Comparison of ENCODE assay signal across 8 cellular contexts in genomic region chr19:2982983-2983350, GRCh38. TPM values are rescaled to one million over a fixed set of nuclear protein-coding genes. Genes with fewer than 3 reads are reported as not detected.
DNase-seq lines count a peak whose midpoint lies in the region; ATAC-seq and TF ChIP-seq lines count a peak whose summit lies in the region.

No MANE protein-coding gene starts in this region.

- no peak overlapping the region for H4K91ac ChIP-seq in IMR-90 (ENCODE audit: insufficient read depth, low read depth, low read length)

- H3K4me1 ChIP-seq in IMR-90 (ENCODE audit: control insufficient read depth, insufficient read depth, low read length), result peaks cover 10% of the 10 kb centered on the region; the same call in 1 of the 2 replicates
- peaks cover 32% of the 10 kb centered on the region for H3K4me1 ChIP-seq in left ventricle myocardium inferior
- no peaks in the 10 kb centered on the region for H3K4me1 ChIP-seq in CD8-positive, alpha-beta T cell (ENCODE audit: insufficient read depth, low read length)

- no peak overlapping the region for H3K27ac Mint-ChIP-seq in activated B cell treated with CpG ODN at 0.5 μM for 24 hours
- no peak overlapping the region for H3K27ac Mint-ChIP-seq in activated naive CD8-positive, alpha-beta T cell treated with anti-CD3 and anti-CD28 coated beads, Interleukin-2, amount 50 U/mL, for 24 hours
- H3K27ac Mint-ChIP-seq in CD8-positive, alpha-beta T cell, result no peak overlapping the region

- no peak overlapping the region; the same call in 1 of the 2 replicates for H3K4me2 ChIP-seq in IMR-90 (ENCODE audit: low read depth, low read length)

- dilution Hi-C loops in IMR-90 (cut with HindIII; ENCODE audit: low sequenced_read_pairs, unreplicated experiment), result no loop called here

- H3K27ac ChIP-seq in IMR-90 (ENCODE audit: insufficient read depth, low read length) (peak overlapping the region; percentile 22; the same call in 1 of the 2 replicates), left ventricle myocardium inferior (replicated peaks) (peak overlapping the region; percentile 77), skin epidermis (peak overlapping the region in 18 of 21 experiments; percentile 3 to 81 (median 62))
- no peak overlapping the region for H3K27ac ChIP-seq in CD8-positive, alpha-beta T cell (ENCODE audit: low read depth, low read length)

- no peaks in the 10 kb centered on the region for H3K9me1 ChIP-seq in IMR-90 (ENCODE audit: insufficient read depth, low read length)

- no peaks in the 10 kb centered on the region for H4K20me1 ChIP-seq in IMR-90 (ENCODE audit: insufficient read depth, low read length)

- 20% methylated on average over 3 of the region's 10 CpGs; no CpG with 5 or more reads in 1 of the 2 experiments for WGBS in IMR-90 (ENCODE audit: extremely low coverage in 2 of 2, insufficient read length in 1 of 2), 2 experiments

- POLR2A ChIA-PET in IMR-90 (lab: Charles Lee; ENCODE audit: unreplicated experiment) (no interaction called here), activated B cell treated with CpG ODN at 0.5 μM for 24 hours (lab: Charles Lee) (no interaction called here)
- POLR2A ChIA-PET in CD8-positive, alpha-beta T cell (lab: Charles Lee), result no interaction called here

- intact Hi-C loops in IMR-90 (cut with micrococcal nuclease), result no loop called here
- intact Hi-C loops in activated B cell treated with CpG ODN at 0.5 μM for 24 hours (cut with micrococcal nuclease), result no loop called here
- intact Hi-C loops in left ventricle myocardium inferior (cut with micrococcal nuclease), result no loop called here
- intact Hi-C loops in CD8-positive, alpha-beta T cell (cut with DNase I, micrococcal nuclease), result no loop called here

- H3K56ac ChIP-seq in IMR-90 (ENCODE audit: extremely low read depth, insufficient read depth, low read length), result no peak overlapping the region

- no peaks in the 10 kb centered on the region for H3K9me3 ChIP-seq in IMR-90 (ENCODE audit: control insufficient read depth, insufficient read depth, low read length)
- H3K9me3 ChIP-seq in left ventricle myocardium inferior (replicated peaks), result no peaks in the 10 kb centered on the region
- no peaks in the 10 kb centered on the region for H3K9me3 ChIP-seq in CD8-positive, alpha-beta T cell (ENCODE audit: low read length)

- H2BK15ac ChIP-seq in IMR-90 (ENCODE audit: low read depth, low read length), result no peak overlapping the region; the same call in 2 of the 3 replicates

- ATAC-seq in IMR-90 (ENCODE audit: low read depth) (peak; percentile 68), activated B cell treated with CpG ODN at 0.5 μM for 24 hours (ENCODE audit: low read depth) (no peak)
- no peak for ATAC-seq in activated naive CD8-positive, alpha-beta T cell treated with anti-CD3 and anti-CD28 coated beads, Interleukin-2, amount 50 U/mL, for 24 hours
- no peak for ATAC-seq in CD8-positive, alpha-beta T cell

- H3K36me3 Mint-ChIP-seq in activated B cell treated with CpG ODN at 0.5 μM for 24 hours (ENCODE audit: low read depth), result no peaks in the 10 kb centered on the region
- no peaks in the 10 kb centered on the region for H3K36me3 Mint-ChIP-seq in activated naive CD8-positive, alpha-beta T cell treated with anti-CD3 and anti-CD28 coated beads, Interleukin-2, amount 50 U/mL, for 24 hours (ENCODE audit: low read depth)
- H3K36me3 Mint-ChIP-seq in CD8-positive, alpha-beta T cell, result no peaks in the 10 kb centered on the region

- in situ Hi-C loops in IMR-90 (cut with MboI; ENCODE audit: low sequenced_read_pairs), result no loop called here

- TF ChIP-seq RAD21 in IMR-90 (IDR thresholded peaks at IDR 0.05; ENCODE audit: low read length), result no peak

- peak overlapping the region; percentile 39; the same call in 1 of the 2 replicates for H2AK5ac ChIP-seq in IMR-90 (ENCODE audit: low read depth, low read length)

- H3K9me3 Mint-ChIP-seq in activated B cell treated with CpG ODN at 0.5 μM for 24 hours, result no peaks in the 10 kb centered on the region
- no peaks in the 10 kb centered on the region for H3K9me3 Mint-ChIP-seq in activated naive CD8-positive, alpha-beta T cell treated with anti-CD3 and anti-CD28 coated beads, Interleukin-2, amount 50 U/mL, for 24 hours
- H3K9me3 Mint-ChIP-seq in CD8-positive, alpha-beta T cell, result no peaks in the 10 kb centered on the region

- H3K4me1 Mint-ChIP-seq in activated B cell treated with CpG ODN at 0.5 μM for 24 hours, result peaks cover 17% of the 10 kb centered on the region
- peaks cover 4% of the 10 kb centered on the region for H3K4me1 Mint-ChIP-seq in activated naive CD8-positive, alpha-beta T cell treated with anti-CD3 and anti-CD28 coated beads, Interleukin-2, amount 50 U/mL, for 24 hours
- no peaks in the 10 kb centered on the region for H3K4me1 Mint-ChIP-seq in CD8-positive, alpha-beta T cell (ENCODE audit: low read depth)

- H3K27me3 ChIP-seq in IMR-90 (ENCODE audit: control insufficient read depth, insufficient read depth, low read length), result peaks cover 13% of the 10 kb centered on the region
- H3K27me3 ChIP-seq in left ventricle myocardium inferior (ENCODE audit: low read depth), result no peaks in the 10 kb centered on the region
- no peaks in the 10 kb centered on the region for H3K27me3 ChIP-seq in CD8-positive, alpha-beta T cell (ENCODE audit: insufficient read depth, low read length)

- BruUV-seq in IMR-90 (replicated peaks; lab: Mats Ljungman, UMichigan), result no TSS peak

- H3K36me3 ChIP-seq in IMR-90 (ENCODE audit: control insufficient read depth, insufficient read depth, low read length) (no peaks in the 10 kb centered on the region), left ventricle myocardium inferior (no peaks in the 10 kb centered on the region)
- H3K36me3 ChIP-seq in CD8-positive, alpha-beta T cell (ENCODE audit: insufficient read depth, low read length), result no peaks in the 10 kb centered on the region

- H2AFZ ChIP-seq in IMR-90 (replicated peaks; ENCODE audit: low read length, poor library complexity), result peak overlapping the region; percentile 88

- H3K4me3 Mint-ChIP-seq in activated B cell treated with CpG ODN at 0.5 μM for 24 hours, result peak overlapping the region; percentile 29
- no peak overlapping the region for H3K4me3 Mint-ChIP-seq in activated naive CD8-positive, alpha-beta T cell treated with anti-CD3 and anti-CD28 coated beads, Interleukin-2, amount 50 U/mL, for 24 hours
- no peak overlapping the region for H3K4me3 Mint-ChIP-seq in CD8-positive, alpha-beta T cell

- H2BK120ac ChIP-seq in IMR-90 (ENCODE audit: low read depth, low read length), result no peak overlapping the region

- no peak overlapping the region for H3K9ac ChIP-seq in IMR-90 (ENCODE audit: low read depth, low read length)

- CTCF ChIA-PET in IMR-90 (lab: Yijun Ruan, JAX) (no interaction called here), activated B cell treated with CpG ODN at 0.5 μM for 24 hours (lab: Charles Lee) (no interaction called here)
- CTCF ChIA-PET in CD8-positive, alpha-beta T cell (lab: Charles Lee), result no interaction called here

- no peak overlapping the region for H2BK5ac ChIP-seq in IMR-90 (ENCODE audit: low read depth, low read length, poor library complexity, severe bottlenecking)

- TF ChIP-seq POLR2A in IMR-90 (IDR thresholded peaks at IDR 0.05; ENCODE audit: low read depth, low read length), result no peak

- H3K4ac ChIP-seq in IMR-90 (ENCODE audit: low read depth, low read length), result 0 out of 2 replicates have a peak overlapping the region, but pooled peaks have one; percentile 16

- no peak overlapping the region for H2BK20ac ChIP-seq in IMR-90 (ENCODE audit: low read depth, low read length)

- no peaks in the 10 kb centered on the region for H3K79me1 ChIP-seq in IMR-90 (ENCODE audit: low read depth in 1 of 2, low read length in 2 of 2)

- H3K23ac ChIP-seq in IMR-90 (ENCODE audit: low read depth, low read length), result no peak overlapping the region

- no peak overlapping the region for H3K14ac ChIP-seq in IMR-90 (replicated peaks; ENCODE audit: low read depth, low read length)

- no peak overlapping the region for H2AK9ac ChIP-seq in IMR-90 (replicated peaks; ENCODE audit: low read depth, low read length, poor library complexity)

- peak overlapping the region; percentile 45 to 62; a peak in 2 of 4 replicates for H4K8ac ChIP-seq in IMR-90 (ENCODE audit: low read depth in 2 of 2, low read length in 2 of 2)

- no peak overlapping the region; the same call in 1 of the 2 replicates for H3K18ac ChIP-seq in IMR-90 (ENCODE audit: low read depth, low read length)

- no peak overlapping the region for H3K4me3 ChIP-seq in IMR-90 (ENCODE audit: insufficient read depth, low read depth, low read length)
- peak overlapping the region; percentile 55 for H3K4me3 ChIP-seq in left ventricle myocardium inferior
- no peak overlapping the region for H3K4me3 ChIP-seq in skin epidermis
- H3K4me3 ChIP-seq in CD8-positive, alpha-beta T cell (ENCODE audit: low read depth, low read length), result no peak overlapping the region

- TF ChIP-seq CTCF in IMR-90 (conservative IDR thresholded peaks at IDR 0.05; ENCODE audit: low read depth, low read length) (no peak), activated B cell treated with CpG ODN at 0.5 μM for 24 hours (IDR thresholded peaks at IDR 0.05) (no peak), left ventricle myocardium inferior (IDR thresholded peaks at IDR 0.05; ENCODE audit: borderline replicate concordance) (no peak)
- TF ChIP-seq CTCF in CD8-positive, alpha-beta T cell (IDR thresholded peaks at IDR 0.05), result no peak

- DNase-seq in IMR-90 (peak; percentile 68), activated B cell treated with CpG ODN at 0.5 μM for 24 hours (no peak), left ventricle myocardium inferior (peak; percentile 89), DMS53 treated with DMSO at 0.1 percent for 48 hours (lab: John Stamatoyannopoulos, UW; ENCODE audit: unreplicated experiment) (no peak)
- no peak for DNase-seq in activated naive CD8-positive, alpha-beta T cell treated with anti-CD3 and anti-CD28 coated beads, Interleukin-2, amount 50 U/mL, for 24 hours
- DNase-seq in stimulated activated CD4-positive, alpha-beta T cell treated with anti-CD3 and anti-CD28 coated beads, Interleukin-12 subunit alpha, Interleukin-12 subunit beta, amount 100 ng/mL, for 4 hours, result no peak
- DNase-seq in CD8-positive, alpha-beta T cell, result no peak

- H3K27me3 Mint-ChIP-seq in activated B cell treated with CpG ODN at 0.5 μM for 24 hours, result peaks cover 12% of the 10 kb centered on the region
- H3K27me3 Mint-ChIP-seq in activated naive CD8-positive, alpha-beta T cell treated with anti-CD3 and anti-CD28 coated beads, Interleukin-2, amount 50 U/mL, for 24 hours, result peaks cover 23% of the 10 kb centered on the region
- H3K27me3 Mint-ChIP-seq in CD8-positive, alpha-beta T cell (ENCODE audit: low read depth), result peaks cover 10% of the 10 kb centered on the region

- H4K5ac ChIP-seq in IMR-90 (ENCODE audit: low read depth, low read length), result no peak overlapping the region; the same call in 1 of the 2 replicates

RNA-seq across cellular contexts. Expression of gene TLE6, which starts 5.6 kb away (rescaled TPM):
- under 0.01 and 0.28 TPM in 2 replicates for total RNA-seq in IMR-90 (2012; rRNA removed)
- 0.17 TPM in 1 of 2 replicates, not detected in the other for polyA plus RNA-seq in IMR-90 (2012; rRNA removed)
- polyA plus RNA-seq in IMR-90 (2012; cell fraction: cytosol; rRNA removed), result 0.14 TPM in 1 of 2 replicates, not detected in the other
- polyA plus RNA-seq in IMR-90 (2012; cell fraction: nucleus; rRNA removed; ENCODE audit: low replicate concordance), result 0.50 and 0.67 TPM in 2 replicates
- 0.42 and 0.93 TPM in 2 replicates for total RNA-seq in activated B cell treated with CpG ODN at 0.5 μM for 24 hours
- total RNA-seq in left ventricle myocardium inferior, result 1.3 TPM
- not detected for total RNA-seq in CD8-positive, alpha-beta T cell

RNA-seq across cellular contexts. Expression of gene ZNF77, which starts 38.2 kb away (rescaled TPM):
- total RNA-seq in IMR-90 (2012; rRNA removed), result 5.3 and 6.5 TPM in 2 replicates
- 3.6 and 3.9 TPM in 2 replicates for polyA plus RNA-seq in IMR-90 (2012; rRNA removed)
- polyA plus RNA-seq in IMR-90 (2012; cell fraction: cytosol; rRNA removed), result 1.1 and 2.7 TPM in 2 replicates
- polyA plus RNA-seq in IMR-90 (2012; cell fraction: nucleus; rRNA removed; ENCODE audit: low replicate concordance), result 2.2 and 8.0 TPM in 2 replicates
- total RNA-seq in activated B cell treated with CpG ODN at 0.5 μM for 24 hours, result 5.2 and 6.7 TPM in 2 replicates
- 1.6 TPM for total RNA-seq in left ventricle myocardium inferior
- 1 to 10 TPM; 1.4 to 2.0 TPM for total RNA-seq in CD8-positive, alpha-beta T cell

RNA-seq across cellular contexts. Expression of gene TLE2, which starts 46.1 kb away (rescaled TPM):
- total RNA-seq in IMR-90 (2012; rRNA removed) (under 0.01 and 0.28 TPM in 2 replicates), activated B cell treated with CpG ODN at 0.5 μM for 24 hours (0.58 and 0.66 TPM in 2 replicates), left ventricle myocardium inferior (53.2 TPM)
- polyA plus RNA-seq in IMR-90 (2012; rRNA removed), result 0.41 and 0.72 TPM in 2 replicates
- 0.42 and 0.45 TPM in 2 replicates for polyA plus RNA-seq in IMR-90 (2012; cell fraction: cytosol; rRNA removed)
- 3.8 and 3.9 TPM in 2 replicates for polyA plus RNA-seq in IMR-90 (2012; cell fraction: nucleus; rRNA removed; ENCODE audit: low replicate concordance)
- 10 to 100 TPM; 12.1 to 15.4 TPM for total RNA-seq in CD8-positive, alpha-beta T cell

Comparison
In these comparisons a context has a peak if more than half of its experiments do, and no peak if none do; other contexts are left out.
1. DNase-seq: peak in IMR-90 (single experiment) and left ventricle myocardium inferior (single experiment); none in activated B cell treated with CpG ODN at 0.5 μM for 24 hours (single experiment), activated naive CD8-positive, alpha-beta T cell treated with anti-CD3 and anti-CD28 coated beads, Interleukin-2, amount 50 U/mL, for 24 hours (single experiment), stimulated activated CD4-positive, alpha-beta T cell treated with anti-CD3 and anti-CD28 coated beads, Interleukin-12 subunit alpha, Interleukin-12 subunit beta, amount 100 ng/mL, for 4 hours (single experiment), CD8-positive, alpha-beta T cell (0 of 7) and DMS53 treated with DMSO at 0.1 percent for 48 hours (single experiment).